In the genomic region with DNA sequence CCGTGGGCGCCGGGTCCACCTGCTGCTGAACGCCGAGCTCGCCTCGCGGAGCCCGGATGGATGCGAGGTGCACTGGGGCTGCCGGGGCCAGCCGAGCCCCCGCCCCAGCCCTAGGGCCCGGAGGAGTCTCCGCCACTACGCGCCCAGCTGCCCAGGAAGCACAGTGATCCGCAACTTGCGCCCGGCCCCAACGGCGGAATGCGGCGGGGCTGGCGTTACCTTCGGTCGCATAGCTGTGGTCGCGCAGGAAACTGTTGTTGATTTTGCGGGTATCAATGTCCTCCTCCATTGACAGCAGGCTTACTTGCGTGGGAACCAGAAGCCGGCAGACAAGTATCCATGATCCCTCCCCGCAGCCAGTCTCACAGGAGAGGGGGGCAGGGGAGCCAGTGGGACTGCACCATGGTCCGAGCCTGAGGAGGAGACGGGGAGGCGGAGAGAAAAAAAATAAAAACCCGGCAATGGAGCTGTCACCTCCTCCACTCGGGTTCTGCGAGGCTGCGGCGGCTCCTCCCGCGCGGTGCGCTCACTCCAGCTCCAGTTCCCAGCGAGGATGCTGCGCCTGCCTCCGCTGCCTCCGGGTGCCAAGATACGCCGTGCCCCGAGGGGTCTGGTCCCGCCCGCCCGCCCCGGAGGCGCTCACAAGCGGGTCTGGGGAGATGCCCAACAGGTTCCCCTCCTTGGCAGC, we compare ENCODE assay signal across 8 cellular contexts. TPM values are rescaled to one million over a fixed set of nuclear protein-coding genes. Genes with fewer than 3 reads are reported as not detected.
DNase-seq lines count a peak whose midpoint lies in the region; ATAC-seq and TF ChIP-seq lines count a peak whose summit lies in the region.

No MANE protein-coding gene starts in this region.

- no peak overlapping the region for H4K8ac ChIP-seq in neuronal stem cell (ENCODE audit: low read depth, low read length)

- ATAC-seq in HG02884 (IDR thresholded peaks at IDR 0.05; ENCODE audit: unreplicated experiment) = no peak

- no peaks in the 10 kb centered on the region for H3K9me3 ChIP-seq in HUES64 (ENCODE audit: insufficient read depth, low read depth, low read length)
- H3K9me3 ChIP-seq in neuronal stem cell (replicated peaks in 1 of 2; ENCODE audit: control insufficient read depth in 2 of 2, insufficient read depth in 1 of 2, low read depth in 1 of 2, low read length in 2 of 2) = no peaks in the 10 kb centered on the region

- POLR2A ChIA-PET in GM10248 (lab: Yijun Ruan, JAX) = no interaction called here

- CTCF ChIA-PET in GM10248 (lab: Yijun Ruan, JAX) = interaction anchor here (0.9 kb wide), 1 partner anchor 9 kb away, joined by 3 read pairs; no protein-coding TSS in a partner anchor

- no peaks in the 10 kb centered on the region for H3K79me1 ChIP-seq in neuronal stem cell (ENCODE audit: low read depth, low read length)

- TF ChIP-seq CTCF in GM10248 (IDR thresholded peaks at IDR 0.05; ENCODE audit: control extremely low read depth, extremely low read depth, low read depth, missing control alignments) = no peak

- peaks cover 53% of the 10 kb centered on the region for H3K27me3 ChIP-seq in HUES64 (ENCODE audit: insufficient read depth, low read length)
- H3K27me3 ChIP-seq in neuronal stem cell (ENCODE audit: control insufficient read depth in 3 of 3, insufficient read depth in 3 of 3, low read depth in 1 of 3, low read length in 3 of 3) = peaks cover 0 to 2% (median 0%) of the 10 kb centered on the region in 3 experiments

- peak overlapping the region; percentile 47 for H3K9ac ChIP-seq in HUES64 (ENCODE audit: low read depth, low read length)
- H3K9ac ChIP-seq in neuronal stem cell (ENCODE audit: low read depth, low read length, poor library complexity) = peak overlapping the region; percentile 95

- H4K91ac ChIP-seq in neuronal stem cell (ENCODE audit: low read depth, low read length, poor library complexity) = no peak overlapping the region

- H3K36me3 ChIP-seq in HUES64 (ENCODE audit: insufficient read depth, low read length) = no peaks in the 10 kb centered on the region
- no peaks in the 10 kb centered on the region for H3K36me3 ChIP-seq in neuronal stem cell (replicated peaks in 1 of 2; ENCODE audit: control insufficient read depth in 2 of 2, insufficient read depth in 2 of 2, low read length in 2 of 2)

- H3K14ac ChIP-seq in neuronal stem cell (ENCODE audit: low read length) = no peak overlapping the region

- no peak overlapping the region for H2BK12ac ChIP-seq in neuronal stem cell (ENCODE audit: low read length)

- DNase-seq in GM10248 (ENCODE audit: extremely low spot score) (peak; percentile 16), germinal center (ENCODE audit: low spot score) (peak; percentile 11), neuronal stem cell (ENCODE audit: low spot score) (peak; percentile 32), NOMO-1 treated with dmso at 0.1 percent for 144 hours (lab: John Stamatoyannopoulos, UW; ENCODE audit: unreplicated experiment) (no peak), DMS153 treated with DMSO at 0.1 percent for 48 hours (lab: John Stamatoyannopoulos, UW; ENCODE audit: unreplicated experiment) (no peak)
- DNase-seq in activated T-helper 9 cell treated with anti-CD3 and anti-CD28 coated beads, Interleukin-2, amount 50 U/mL, for 16 hours (ENCODE audit: low read depth) = peak; percentile 3

- WGBS in HUES64 = under 1% methylated on average over 58 of the region's 58 CpGs
- no CpG with 5 or more reads among the region's 58 CpGs for WGBS in neuronal stem cell (ENCODE audit: extremely low coverage in 2 of 2, insufficient read length in 2 of 2, insufficient replicate concordance in 1 of 2), 2 donors

- peak overlapping the region; percentile 8 for H3K23ac ChIP-seq in neuronal stem cell (ENCODE audit: low read depth, low read length, poor library complexity)

- no peak overlapping the region for H2AK5ac ChIP-seq in neuronal stem cell (ENCODE audit: low read depth, low read length)

- H3K27ac ChIP-seq in HUES64 (ENCODE audit: low read depth, low read length) (no peak overlapping the region), neuronal stem cell (replicated peaks; ENCODE audit: low read length) (no peak overlapping the region)

- peak overlapping the region; percentile 91 for H2BK5ac ChIP-seq in neuronal stem cell (ENCODE audit: low read length)

- H2AFZ ChIP-seq in neuronal stem cell (ENCODE audit: low read length) = peak overlapping the region; percentile 98

- H3K4ac ChIP-seq in neuronal stem cell (ENCODE audit: low read length) = peak overlapping the region; percentile 70

- peak overlapping the region; percentile 91 for H3K4me2 ChIP-seq in neuronal stem cell (ENCODE audit: insufficient read depth, low read length, poor library complexity, severe bottlenecking)

- peak overlapping the region; percentile 25 for H2BK15ac ChIP-seq in neuronal stem cell (ENCODE audit: low read length)

- H3K4me3 ChIP-seq in HUES64 (ENCODE audit: low read length) (peak overlapping the region; percentile 67), neuronal stem cell (ENCODE audit: low read length in 2 of 2) (peak overlapping the region; percentile 86)

- peak overlapping the region; percentile 97 for H3K18ac ChIP-seq in neuronal stem cell (ENCODE audit: low read length)

- H2BK120ac ChIP-seq in neuronal stem cell (ENCODE audit: low read depth, low read length) = peak overlapping the region; percentile 67

- peaks cover 45% of the 10 kb centered on the region for H3K4me1 ChIP-seq in HUES64 (ENCODE audit: insufficient read depth, low read length)
- peaks cover 5 to 17% of the 10 kb centered on the region in 2 donors for H3K4me1 ChIP-seq in neuronal stem cell (ENCODE audit: control insufficient read depth in 2 of 2, insufficient read depth in 1 of 2, low read depth in 1 of 2, low read length in 2 of 2)

RNA-seq across cellular contexts. Expression of a gene that starts 0.6 kb away (rescaled TPM):
- 24.5 TPM for polyA plus RNA-seq in HUES64 (2013, experiment 1 of 2)
- polyA plus RNA-seq in HUES64 (2013, experiment 2 of 2) = 24.2 TPM
- 52.9 TPM for polyA plus RNA-seq in neuronal stem cell (2013, experiment 1 of 2)
- 52.6 TPM for polyA plus RNA-seq in neuronal stem cell (2013, experiment 2 of 2)

Comparison
In these comparisons a context has a peak if more than half of its experiments do, and no peak if none do; other contexts are left out.
1. DNase-seq: peak in GM10248 (single experiment), activated T-helper 9 cell treated with anti-CD3 and anti-CD28 coated beads, Interleukin-2, amount 50 U/mL, for 16 hours (single experiment), germinal center (single experiment) and neuronal stem cell (single experiment); none in NOMO-1 treated with dmso at 0.1 percent for 144 hours (single experiment) and DMS153 treated with DMSO at 0.1 percent for 48 hours (single experiment).